In genomic region chr14:92464156-92464555, GRCh38 we compare ENCODE assay signal across 31 cellular contexts.
"Had no signal": no experiment of that assay in that cellular context is flagged by ENCODE, and none has a peak within 500 bp of the region (broad histone marks: within the 10 kb centered on the region; RNA-seq: fewer than 3 reads in every experiment).

No MANE protein-coding gene starts in this region.

- H3K4me1 ChIP-seq: Peyer's patch had no signal

- H3K36me3 Mint-ChIP-seq: activated naive CD8-positive, alpha-beta T cell treated with anti-CD3 and anti-CD28 coated beads for 36 hours had no signal

- DNase-seq: activated CD4-positive, alpha-beta T cell treated with anti-CD3 and anti-CD28 coated beads, Interleukin-2, amount 10 ng/mL, durations not matched to agents 24 days and 14 days; activated CD4-positive, alpha-beta T cell treated with anti-CD3 and anti-CD28 coated beads, Interleukin-2, amount 50 U/mL, for 4 hours; activated CD8-positive, alpha-beta T cell treated with anti-CD3 and anti-CD28 coated beads for 36 hours; activated effector memory CD4-positive, alpha-beta T cell treated with anti-CD3 and anti-CD28 coated beads, Interleukin-2, amount 50 U/mL, for 16 hours; activated naive CD4-positive, alpha-beta T cell; activated naive CD4-positive, alpha-beta T cell treated with anti-CD3 and anti-CD28 coated beads, Interleukin-2, amount 50 U/mL, for 16 hours; activated naive CD8-positive, alpha-beta T cell treated with anti-CD3 and anti-CD28 coated beads for 36 hours; activated T-cell treated with anti-CD3 and anti-CD28 coated beads, Interleukin-2, amount 50 U/mL, for 1 hour; activated T-cell treated with anti-CD3 and anti-CD28 coated beads, Interleukin-2, amount 50 U/mL, for 72 hours; amniotic stem cell; brain microvascular endothelial cell; Karpas-422; KBM-7; NCI-H1105; NCI-H1417 treated with DMSO at 0.1 percent for 48 hours; NCI-H187 treated with DMSO at 0.1 percent for 48 hours; NCI-H2081 treated with DMSO at 0.1 percent for 48 hours; NCI-H345; NCI-H510A; NCI-H526; NCI-H748 treated with DMSO at 0.1 percent for 48 hours; NK-92 treated with Interleukin-12 subunit alpha and Interleukin-12 subunit beta, amount 100 ng/mL, for 24 hours; PC-3; RPMI8226; SHP77 treated with DMSO at 0.1 percent for 48 hours; SK-N-SH had no signal

- H3K4me3 Mint-ChIP-seq: activated CD4-positive, alpha-beta T cell treated with anti-CD3 and anti-CD28 coated beads, Interleukin-2, amount 10 ng/mL, durations not matched to agents 24 days and 14 days; activated CD8-positive, alpha-beta T cell treated with anti-CD3 and anti-CD28 coated beads for 36 hours; activated naive CD8-positive, alpha-beta T cell treated with anti-CD3 and anti-CD28 coated beads for 36 hours; activated T-cell treated with anti-CD3 and anti-CD28 coated beads, Interleukin-2, amount 50 U/mL, for 72 hours; activated T-helper 17 cell treated with anti-CD3 and anti-CD28 coated beads, Interleukin-2, amount 50 U/mL, for 72 hours; T-helper 1 cell treated with Interleukin-12 subunit alpha and Interleukin-12 subunit beta and Interleukin-4 antibody, amounts not matched to agents 30 μg/mL and 1 μg/mL, for 36 hours; T-helper 2 cell treated with Interferon-gamma antibody and Interleukin-4, amounts not matched to agents 5 μg/mL and 100 μg/mL, for 36 hours had no signal

- H3K4me3 ChIP-seq: Peyer's patch, SJSA1 had no signal

- ATAC-seq: activated CD8-positive, alpha-beta T cell treated with anti-CD3 and anti-CD28 coated beads for 36 hours; activated T-cell treated with anti-CD3 and anti-CD28 coated beads, Interleukin-2, amount 50 U/mL, for 72 hours; activated T-helper 17 cell treated with anti-CD3 and anti-CD28 coated beads, Interleukin-2, amount 50 U/mL, for 72 hours; PC-3 had no signal

- H3K9me3 ChIP-seq: SJSA1, SK-N-SH had no signal

- H3K36me3 ChIP-seq: brain microvascular endothelial cell, Peyer's patch, SJSA1 had no signal

- H3K27me3 Mint-ChIP-seq: activated CD8-positive, alpha-beta T cell treated with anti-CD3 and anti-CD28 coated beads for 36 hours; activated naive CD8-positive, alpha-beta T cell treated with anti-CD3 and anti-CD28 coated beads for 36 hours had no signal

- H3K27ac Mint-ChIP-seq: activated CD4-positive, alpha-beta T cell treated with anti-CD3 and anti-CD28 coated beads, Interleukin-2, amount 10 ng/mL, durations not matched to agents 24 days and 14 days; activated CD8-positive, alpha-beta T cell treated with anti-CD3 and anti-CD28 coated beads for 36 hours; activated T-cell treated with anti-CD3 and anti-CD28 coated beads, Interleukin-2, amount 50 U/mL, for 72 hours; activated T-helper 17 cell treated with anti-CD3 and anti-CD28 coated beads, Interleukin-2, amount 50 U/mL, for 72 hours; T-helper 1 cell treated with Interleukin-12 subunit alpha and Interleukin-12 subunit beta and Interleukin-4 antibody, amounts not matched to agents 30 μg/mL and 1 μg/mL, for 36 hours; T-helper 2 cell treated with Interferon-gamma antibody and Interleukin-4, amounts not matched to agents 5 μg/mL and 100 μg/mL, for 36 hours had no signal

- H3K27me3 ChIP-seq: brain microvascular endothelial cell, Peyer's patch, SJSA1 had no signal

- H3K27ac ChIP-seq: brain microvascular endothelial cell, Peyer's patch, SJSA1 had no signal
